22 cellular contexts compared by ENCODE assay signal in genomic region chr1:54109131-54110105, GRCh38. TPM values are rescaled to one million over a fixed set of nuclear protein-coding genes. Genes with fewer than 3 reads are reported as not detected.
DNase-seq lines count a peak whose midpoint lies in the region; ATAC-seq, FAIRE-seq and TF ChIP-seq lines count a peak whose summit lies in the region.
"Had no signal": no experiment of that assay in that cellular context is flagged by ENCODE, and none has a peak within 500 bp of the region (broad histone marks: within the 10 kb centered on the region; RNA-seq: fewer than 3 reads in every experiment).

No MANE protein-coding gene starts in this region.

- H3K79me2 ChIP-seq in GM23248 (ENCODE audit: insufficient read depth) (no peaks in the 10 kb centered on the region), K562 (ENCODE audit: control insufficient read depth, insufficient read depth, low read length) (no peaks in the 10 kb centered on the region)

- intact Hi-C loops in K562 (cut with micrococcal nuclease) (no loop called here), dorsolateral prefrontal cortex (cut with DNase I) (no loop called here)

- no peak overlapping the region for H3K4me3 Mint-ChIP-seq in activated T-cell treated with anti-CD3 and anti-CD28 coated beads, Interleukin-2, amount 50 U/mL, for 72 hours
- H3K4me3 Mint-ChIP-seq: B cell; CD4-positive, alpha-beta T cell had no signal

- no peaks in the 10 kb centered on the region for H3K36me3 ChIP-seq in GM23248 (ENCODE audit: low read depth)
- no peaks in the 10 kb centered on the region for H3K36me3 ChIP-seq in HEK293 (ENCODE audit: control insufficient read depth in 2 of 2, insufficient read depth in 1 of 2, low read length in 2 of 2)
- H3K36me3 ChIP-seq in K562 (ENCODE audit: control insufficient read depth, insufficient read depth, low read length) = no peaks in the 10 kb centered on the region
- no peaks in the 10 kb centered on the region for H3K36me3 ChIP-seq in HAP-1 (replicated peaks)

- H3K27me3 Mint-ChIP-seq in activated T-cell treated with anti-CD3 and anti-CD28 coated beads, Interleukin-2, amount 50 U/mL, for 72 hours (ENCODE audit: low read depth) = no peaks in the 10 kb centered on the region
- H3K27me3 Mint-ChIP-seq: B cell; CD4-positive, alpha-beta T cell; IgD-negative memory B cell had no signal

- H3K4me3 ChIP-seq in GM23248 (no peak overlapping the region), HEK293 (ENCODE audit: low read depth, low read length) (no peak overlapping the region), K562 (no peak overlapping the region), dorsolateral prefrontal cortex (no peak overlapping the region), HAP-1 (no peak overlapping the region)
- H3K4me3 ChIP-seq: GM12878 had no signal

- BruUV-seq in K562 (replicated peaks; lab: Mats Ljungman, UMichigan) = no TSS peak

- H3K27ac Mint-ChIP-seq in activated T-cell treated with anti-CD3 and anti-CD28 coated beads, Interleukin-2, amount 50 U/mL, for 72 hours = no peak overlapping the region
- H3K27ac Mint-ChIP-seq: B cell; CD4-positive, alpha-beta T cell had no signal

- no peaks in the 10 kb centered on the region for H3K4me1 Mint-ChIP-seq in activated T-cell treated with anti-CD3 and anti-CD28 coated beads, Interleukin-2, amount 50 U/mL, for 72 hours (ENCODE audit: low read depth)
- H3K4me1 Mint-ChIP-seq: B cell, IgD-negative memory B cell had no signal

- no peaks in the 10 kb centered on the region for H3K9me1 ChIP-seq in K562 (ENCODE audit: control insufficient read depth, insufficient read depth, low read length)

- ATAC-seq in K562 = peak; percentile 19; the same call in 2 of the 3 replicates
- ATAC-seq in HG03039 (IDR thresholded peaks at IDR 0.05; ENCODE audit: unreplicated experiment) = no peak
- ATAC-seq in activated T-cell treated with anti-CD3 and anti-CD28 coated beads, Interleukin-2, amount 50 U/mL, for 72 hours (replicated peaks in 1 of 2) = no peak
- ATAC-seq: GM12878, PC-3 had no signal

- no peaks in the 10 kb centered on the region for H3F3A ChIP-seq in GM23248 (ENCODE audit: insufficient read depth)

- POLR2A ChIA-PET in HEK293 (lab: Yijun Ruan, JAX) = no interaction called here
- POLR2A ChIA-PET in K562 (lab: Yijun Ruan, JAX) = interaction anchor here (0.9 to 2.2 kb wide), 2 partner anchors 10 to 15 kb away, joined by 3 to 9 read pairs; no protein-coding TSS in a partner anchor

- H3K4me1 ChIP-seq in GM23248 (ENCODE audit: insufficient read depth) (no peaks in the 10 kb centered on the region), HEK293 (ENCODE audit: control insufficient read depth, insufficient read depth, low read length) (no peaks in the 10 kb centered on the region), K562 (replicated peaks in 1 of 2; ENCODE audit: control insufficient read depth in 2 of 2, insufficient read depth in 2 of 2, low read length in 2 of 2) (peaks cover 5 to 6% of the 10 kb centered on the region in 2 experiments; a peak in 3 of 5 replicates), HAP-1 (peaks cover 11% of the 10 kb centered on the region)

- no peak overlapping the region for H3K9ac ChIP-seq in GM23248
- no peak overlapping the region for H3K9ac ChIP-seq in K562 (ENCODE audit: insufficient read depth in 1 of 2, low read depth in 2 of 2, low read length in 2 of 2)

- DNase-seq in GM23248 = peak; percentile 17
- DNase-seq in K562 (ENCODE audit: extremely low read depth in 1 of 4, low spot score in 3 of 4) = peak in 2 of 4 experiments; percentile 19 to 40
- DNase-seq in mesenteric fat pad (ENCODE audit: low spot score) = peak; percentile 45
- no peak for DNase-seq in dorsolateral prefrontal cortex
- DNase-seq in HAP-1 (ENCODE audit: low spot score in 2 of 2) = no peak
- no peak for DNase-seq in activated T-cell treated with anti-CD3 and anti-CD28 coated beads, Interleukin-2, amount 50 U/mL, for 72 hours
- DNase-seq: Calu3; CD4-positive, alpha-beta T cell; DMS79 treated with DMSO at 0.1 percent for 48 hours; NCI-H187 treated with DMSO at 0.1 percent for 48 hours; NCI-H526 treated with DMSO at 0.1 percent for 48 hours; PC-3 had no signal

- H3K4me2 ChIP-seq in GM23248 (ENCODE audit: unreplicated experiment) (no peak overlapping the region), K562 (ENCODE audit: insufficient read depth, low read length) (no peak overlapping the region)

- in situ Hi-C loops in GM23248 (cut with MboI) (loop anchor here (25.0 kb wide), 2 partner anchors 378 to 703 kb away; partner anchors contain the start of gene TTC22), K562 (cut with MboI) (no loop called here), HAP-1 (cut with MboI; ENCODE audit: low sequenced_read_pairs) (no loop called here)

- CTCF ChIA-PET in HEK293 (lab: Yijun Ruan, JAX) = interaction anchor here (0.6 to 1.6 kb wide), 2 partner anchors 27 to 377 kb away, joined by 4 read pairs; no protein-coding TSS in a partner anchor
- CTCF ChIA-PET in K562 (lab: Yijun Ruan, JAX; ENCODE audit: low intra/inter-chr PET ratio) = no interaction called here

- no peaks in the 10 kb centered on the region for H3K27me3 ChIP-seq in GM23248 (replicated peaks; ENCODE audit: insufficient read depth)
- H3K27me3 ChIP-seq in K562 (ENCODE audit: control insufficient read depth in 2 of 2, insufficient read depth in 2 of 2, low read length in 2 of 2) = 0 out of 5 replicates have a peak, but pooled peaks cover 0 to 5% of the 10 kb centered on the region in 2 experiments
- H3K27me3 ChIP-seq in dorsolateral prefrontal cortex = no peaks in the 10 kb centered on the region
- no peaks in the 10 kb centered on the region for H3K27me3 ChIP-seq in HAP-1 (ENCODE audit: low read depth)

- H2AFZ ChIP-seq in GM23248 (no peak overlapping the region), K562 (ENCODE audit: low read depth, low read length) (no peak overlapping the region)

- TF ChIP-seq RAD21 in K562 (CRISPR knock-in tag; conservative IDR thresholded peaks at IDR 0.05 in 1 of 2, IDR thresholded peaks at IDR 0.05 in 1 of 2) = no peak

- no peaks in the 10 kb centered on the region for H3K36me3 Mint-ChIP-seq in activated T-cell treated with anti-CD3 and anti-CD28 coated beads, Interleukin-2, amount 50 U/mL, for 72 hours (ENCODE audit: insufficient read depth in 2 of 2)

- H3K9me2 ChIP-seq in GM23248 (ENCODE audit: insufficient read depth) = no peaks in the 10 kb centered on the region

- H3K9me3 Mint-ChIP-seq in activated T-cell treated with anti-CD3 and anti-CD28 coated beads, Interleukin-2, amount 50 U/mL, for 72 hours = no peaks in the 10 kb centered on the region
- H3K9me3 Mint-ChIP-seq: CD4-positive, alpha-beta T cell; IgD-negative memory B cell had no signal

- H4K20me1 ChIP-seq in GM23248 (ENCODE audit: insufficient read depth) = no peaks in the 10 kb centered on the region
- H4K20me1 ChIP-seq in K562 (replicated peaks; ENCODE audit: control insufficient read depth, insufficient read depth, low read length) = no peaks in the 10 kb centered on the region

- no peak for TF ChIP-seq EP300 in K562 (IDR thresholded peaks at IDR 0.05; ENCODE audit: low read length)

- TF ChIP-seq CTCF in HEK293 (tag by site-specific recombination; IDR thresholded peaks at IDR 0.05) (no peak), K562 (IDR thresholded peaks at IDR 0.05 in 2 of 3, conservative IDR thresholded peaks at IDR 0.05 in 1 of 3; ENCODE audit: insufficient read depth in 2 of 3, low read depth in 1 of 3, low read length in 3 of 3) (no peak), dorsolateral prefrontal cortex (IDR thresholded peaks at IDR 0.05 in 54 of 56, conservative IDR thresholded peaks at IDR 0.05 in 2 of 56; ENCODE audit: low read depth in 1 of 56, partially characterized antibody in 56 of 56) (no peak)

- WGBS in GM23248 (ENCODE audit: low coverage in 1 of 2, low lambda C conversion rate in 2 of 2, missing lambda C conversion rate in 2 of 2), 2 experiments = 79 to 80% methylated on average over 6 of the region's 6 CpGs
- 39% methylated on average over 6 of the region's 6 CpGs for WGBS in K562 (ENCODE audit: insufficient coverage, low coverage, missing lambda C conversion rate)

- no peak for FAIRE-seq in K562 (lab: Jason Lieb, UNC)
- FAIRE-seq: G401.6, GM12878 had no signal

- H3K27ac ChIP-seq in GM23248 = no peak overlapping the region
- no peak overlapping the region for H3K27ac ChIP-seq in HEK293 (ENCODE audit: extremely low read depth, low read depth, low read length)
- no peak overlapping the region for H3K27ac ChIP-seq in K562 (ENCODE audit: extremely low read depth, low read depth, low read length)
- no peak overlapping the region for H3K27ac ChIP-seq in dorsolateral prefrontal cortex
- H3K27ac ChIP-seq: RWPE1 had no signal

- no peak for TF ChIP-seq POLR2A in K562 (conservative IDR thresholded peaks at IDR 0.05)

- H3K9me3 ChIP-seq in GM23248 (ENCODE audit: low read depth) (no peaks in the 10 kb centered on the region), HEK293 (ENCODE audit: control insufficient read depth, insufficient read depth, low read depth, low read length) (no peaks in the 10 kb centered on the region), K562 (replicated peaks; ENCODE audit: control insufficient read depth, insufficient read depth, low read depth, low read length) (no peaks in the 10 kb centered on the region), HAP-1 (no peaks in the 10 kb centered on the region)

RNA-seq across cellular contexts. Expression of gene CDCP2, which starts 43.4 kb away (rescaled TPM):
- not detected in 2 replicates for total RNA-seq in GM23248 (2014; rRNA removed; shearing (Covaris generic))
- not detected in 2 replicates for polyA plus RNA-seq in GM23248 (2016; fragmentation: Nextera tagmentation; extraction: Ambion mirVana)
- 0.14 and 0.21 TPM in 2 replicates for total RNA-seq in K562 (2011; cell fraction: chromatin; rRNA removed; ENCODE audit: low replicate concordance)
- total RNA-seq in K562 (2011; cell fraction: nucleolus; rRNA removed) = not detected in 2 replicates
- total RNA-seq in K562 (2011; cell fraction: nucleoplasm; rRNA removed) = 0.22 TPM in 1 of 2 replicates, not detected in the other
- total RNA-seq in K562 (2014; rRNA removed) = not detected in 2 replicates
- total RNA-seq in K562 (2014; rRNA removed; fragmentation: Illumina TruSeq; extraction: Trizol) = 0.06 TPM in 1 of 2 replicates, not detected in the other
- not detected in 2 replicates for total RNA-seq in K562 (2015; rRNA removed; fragmentation: Illumina TruSeq; extraction: Trizol)
- total RNA-seq in K562 (2021) = not detected in 2 replicates
- not detected in 2 replicates for polyA plus RNA-seq in K562 (2011; rRNA removed)
- polyA plus RNA-seq in K562 (2011; cell fraction: cytosol; rRNA removed) = 0.03 TPM in 1 of 2 replicates, not detected in the other
- not detected in 2 replicates for polyA plus RNA-seq in K562 (2011; cell fraction: nucleus; rRNA removed)
- not detected in 2 replicates for polyA plus RNA-seq in K562 (2012)
- polyA plus RNA-seq in K562 (2014; fragmentation: Illumina TruSeq; extraction: Trizol) = not detected in 2 replicates
- not detected for polyA plus RNA-seq in K562 (2014; fragmentation: Nextera tagmentation; extraction: Ambion mirVana)
- polyA plus RNA-seq in K562 (2014; rRNA removed) = 0.05 TPM in 1 of 2 replicates, not detected in the other
- 0.09 TPM in 1 of 2 replicates, not detected in the other for polyA minus RNA-seq in K562 (2011; rRNA and poly(A)+ RNA removed)
- polyA minus RNA-seq in K562 (2011; cell fraction: cytosol; rRNA and poly(A)+ RNA removed) = not detected in 2 replicates
- polyA minus RNA-seq in K562 (2011; cell fraction: nucleus; rRNA and poly(A)+ RNA removed) = not detected in 2 replicates
- 0.19 TPM for total RNA-seq in mesenteric fat pad
- 1 to 10 TPM in 2 of 120 experiments, under 1 TPM in 80, not detected in 38; 0.12 to 1.1 (median 0.39) TPM for total RNA-seq in dorsolateral prefrontal cortex
- not detected for total RNA-seq in activated T-cell treated with anti-CD3 and anti-CD28 coated beads, Interleukin-2, amount 50 U/mL, for 72 hours
- total RNA-seq: B cell; Calu3; CD4-positive, alpha-beta T cell; HT-29; LHCN-M2; PC-3 had no signal
- polyA plus RNA-seq: AG04450, GM12878, IgD-negative memory B cell had no signal

RNA-seq across cellular contexts. Expression of gene TCEANC2, which starts 56.0 kb away (rescaled TPM):
- total RNA-seq in GM23248 (2014; rRNA removed; shearing (Covaris generic)) = 1.7 and 3.2 TPM in 2 replicates
- polyA plus RNA-seq in GM23248 (2016; fragmentation: Nextera tagmentation; extraction: Ambion mirVana) (4.6 and 5.9 TPM in 2 replicates), K562 (2011; rRNA removed) (7.4 and 8.4 TPM in 2 replicates), K562 (2014; fragmentation: Illumina TruSeq; extraction: Trizol) (6.0 and 7.1 TPM in 2 replicates), K562 (2014; fragmentation: Nextera tagmentation; extraction: Ambion mirVana) (10 to 100 TPM in 1 of 2 experiments, 1 to 10 TPM in 1; 9.8 to 10.2 TPM), K562 (2014; rRNA removed) (5.2 and 5.3 TPM in 2 replicates)
- 6.1 and 7.8 TPM in 2 replicates for total RNA-seq in K562 (2011; cell fraction: chromatin; rRNA removed; ENCODE audit: low replicate concordance)
- 3.8 and 5.4 TPM in 2 replicates for total RNA-seq in K562 (2011; cell fraction: nucleolus; rRNA removed)
- total RNA-seq in K562 (2011; cell fraction: nucleoplasm; rRNA removed) = 6.5 and 11.8 TPM in 2 replicates
- total RNA-seq in K562 (2014; rRNA removed) (3.3 and 6.2 TPM in 2 replicates), K562 (2014; rRNA removed; fragmentation: Illumina TruSeq; extraction: Trizol) (6.3 and 8.2 TPM in 2 replicates), K562 (2015; rRNA removed; fragmentation: Illumina TruSeq; extraction: Trizol) (4.7 and 5.6 TPM in 2 replicates), K562 (2021) (7.0 and 7.2 TPM in 2 replicates), mesenteric fat pad (4.2 TPM), dorsolateral prefrontal cortex (10 to 100 TPM in 29 of 120 experiments, 1 to 10 TPM in 91; 5.2 to 16.1 (median 8.6) TPM)
- 5.2 and 8.1 TPM in 2 replicates for polyA plus RNA-seq in K562 (2011; cell fraction: cytosol; rRNA removed)
- 6.6 and 7.9 TPM in 2 replicates for polyA plus RNA-seq in K562 (2011; cell fraction: nucleus; rRNA removed)
- polyA plus RNA-seq in K562 (2012) = 3.3 and 6.6 TPM in 2 replicates
- polyA minus RNA-seq in K562 (2011; rRNA and poly(A)+ RNA removed) = 7.1 and 8.4 TPM in 2 replicates
- 2.4 and 3.2 TPM in 2 replicates for polyA minus RNA-seq in K562 (2011; cell fraction: cytosol; rRNA and poly(A)+ RNA removed)
- 2.8 and 6.6 TPM in 2 replicates for polyA minus RNA-seq in K562 (2011; cell fraction: nucleus; rRNA and poly(A)+ RNA removed)
- 10 to 100 TPM; 13.8 to 17.0 TPM for total RNA-seq in activated T-cell treated with anti-CD3 and anti-CD28 coated beads, Interleukin-2, amount 50 U/mL, for 72 hours

RNA-seq across cellular contexts. Expression of gene TMEM59, which starts 56.4 kb away (rescaled TPM):
- total RNA-seq in GM23248 (2014; rRNA removed; shearing (Covaris generic)) = 425 and 470 TPM in 2 replicates
- polyA plus RNA-seq in GM23248 (2016; fragmentation: Nextera tagmentation; extraction: Ambion mirVana) (774 and 806 TPM in 2 replicates), K562 (2011; rRNA removed) (299 and 316 TPM in 2 replicates), K562 (2014; fragmentation: Illumina TruSeq; extraction: Trizol) (133 and 136 TPM in 2 replicates), K562 (2014; fragmentation: Nextera tagmentation; extraction: Ambion mirVana) (100 to 1,000 TPM; 196 to 202 TPM), K562 (2014; rRNA removed) (93.1 and 127 TPM in 2 replicates)
- 144 and 157 TPM in 2 replicates for total RNA-seq in K562 (2011; cell fraction: chromatin; rRNA removed; ENCODE audit: low replicate concordance)
- total RNA-seq in K562 (2011; cell fraction: nucleolus; rRNA removed) = 168 and 198 TPM in 2 replicates
- total RNA-seq in K562 (2011; cell fraction: nucleoplasm; rRNA removed) = 246 and 274 TPM in 2 replicates
- total RNA-seq in K562 (2014; rRNA removed) (97.2 and 122 TPM in 2 replicates), K562 (2014; rRNA removed; fragmentation: Illumina TruSeq; extraction: Trizol) (151 and 168 TPM in 2 replicates), K562 (2015; rRNA removed; fragmentation: Illumina TruSeq; extraction: Trizol) (137 and 144 TPM in 2 replicates), K562 (2021) (163 and 186 TPM in 2 replicates), mesenteric fat pad (364 TPM), dorsolateral prefrontal cortex (100 to 1,000 TPM; 155 to 435 (median 269) TPM)
- 93.8 and 181 TPM in 2 replicates for polyA plus RNA-seq in K562 (2011; cell fraction: cytosol; rRNA removed)
- 45.4 and 94.5 TPM in 2 replicates for polyA plus RNA-seq in K562 (2011; cell fraction: nucleus; rRNA removed)
- 189 and 249 TPM in 2 replicates for polyA plus RNA-seq in K562 (2012)
- 146 and 161 TPM in 2 replicates for polyA minus RNA-seq in K562 (2011; rRNA and poly(A)+ RNA removed)
- polyA minus RNA-seq in K562 (2011; cell fraction: cytosol; rRNA and poly(A)+ RNA removed) = 68.4 and 86.7 TPM in 2 replicates
- 12.7 and 29.8 TPM in 2 replicates for polyA minus RNA-seq in K562 (2011; cell fraction: nucleus; rRNA and poly(A)+ RNA removed)
- 100 to 1,000 TPM; 148 to 179 TPM for total RNA-seq in activated T-cell treated with anti-CD3 and anti-CD28 coated beads, Interleukin-2, amount 50 U/mL, for 72 hours

Comparison
In these comparisons a context has a peak if more than half of its experiments do, and no peak if none do; other contexts are left out.
1. DNase-seq: peak in GM23248 (single experiment) and mesenteric fat pad (single experiment); none in dorsolateral prefrontal cortex (0 of 10), HAP-1 (0 of 2) and activated T-cell treated with anti-CD3 and anti-CD28 coated beads, Interleukin-2, amount 50 U/mL, for 72 hours (0 of 2).